Comparison of ENCODE assay signal across 11 cellular contexts in genomic region chr4:111991797-111992196, GRCh38.
DNase-seq lines count a peak whose midpoint lies in the region; ATAC-seq, FAIRE-seq and TF ChIP-seq lines count a peak whose summit lies in the region.
"Had no signal": no experiment of that assay in that cellular context is flagged by ENCODE, and none has a peak within 500 bp of the region (broad histone marks: within the 10 kb centered on the region; RNA-seq: fewer than 3 reads in every experiment).

No MANE protein-coding gene starts in this region.

- no peaks in the 10 kb centered on the region for H3K36me3 Mint-ChIP-seq in naive thymus-derived CD8-positive, alpha-beta T cell
- H3K36me3 Mint-ChIP-seq: activated naive CD8-positive, alpha-beta T cell treated with anti-CD3 and anti-CD28 coated beads for 36 hours had no signal

- no peak for TF ChIP-seq POLR2A in H1 (IDR thresholded peaks at IDR 0.05; ENCODE audit: control extremely low read depth in 1 of 2, low read depth in 2 of 2, low read length in 2 of 2)

- DNase-seq in LHCN-M2 (ENCODE audit: low read depth): peak; percentile 64
- no peak for DNase-seq in H1 (ENCODE audit: low read depth in 1 of 2, low spot score in 2 of 2)
- no peak for DNase-seq in sciatic nerve (ENCODE audit: low spot score)
- DNase-seq in naive thymus-derived CD8-positive, alpha-beta T cell: no peak
- DNase-seq in NCI-H2171 (lab: John Stamatoyannopoulos, UW): no peak
- DNase-seq in NCI-H1092 (lab: John Stamatoyannopoulos, UW): no peak
- DNase-seq: activated naive CD8-positive, alpha-beta T cell treated with anti-CD3 and anti-CD28 coated beads for 36 hours; SK-N-SH; stimulated activated CD4-positive, alpha-beta T cell treated with anti-CD3 and anti-CD28 coated beads, Interleukin-15, amount 100 ng/mL, for 24 hours had no signal

- TF ChIP-seq EP300 in H1 (IDR thresholded peaks at IDR 0.05; ENCODE audit: borderline replicate concordance in 1 of 2, low read depth in 2 of 2, low read length in 2 of 2): no peak

- H3K4me1 Mint-ChIP-seq in naive thymus-derived CD8-positive, alpha-beta T cell: peaks cover 0 to 8% (median 0%) of the 10 kb centered on the region in 4 donors
- H3K4me1 Mint-ChIP-seq: activated naive CD8-positive, alpha-beta T cell treated with anti-CD3 and anti-CD28 coated beads for 36 hours had no signal

- no peak overlapping the region for H3K18ac ChIP-seq in H1 (ENCODE audit: extremely low read depth, low read length)

- no peaks in the 10 kb centered on the region for H3K79me1 ChIP-seq in H1 (ENCODE audit: low read depth, low read length)

- no peak overlapping the region for H4K5ac ChIP-seq in H1 (ENCODE audit: insufficient read length, low read depth, low read length)

- H3K4ac ChIP-seq in H1 (replicated peaks; ENCODE audit: insufficient read length, low read depth, low read length): no peak overlapping the region

- no peak for TF ChIP-seq RAD21 in H1 (IDR thresholded peaks at IDR 0.05 in 1 of 2, conservative IDR thresholded peaks at IDR 0.05 in 1 of 2; ENCODE audit: low read depth in 2 of 2, low read length in 2 of 2)

- H3K23ac ChIP-seq in H1 (ENCODE audit: insufficient read length): no peak overlapping the region

- WGBS in H1 (ENCODE audit: extremely low coverage in 1 of 2, insufficient coverage in 1 of 2, insufficient read length in 1 of 2, insufficient replicate concordance in 2 of 2, low coverage in 1 of 2, low lambda C conversion rate in 2 of 2, missing lambda C conversion rate in 1 of 2), 2 experiments: 82% methylated on average over 3 of the region's 3 CpGs; no CpG with 5 or more reads in 1 of the 2 experiments

- no peak overlapping the region for H3K4me2 ChIP-seq in H1 (ENCODE audit: insufficient read depth in 1 of 2, low read depth in 2 of 2, low read length in 2 of 2)
- H3K4me2 ChIP-seq: SK-N-SH had no signal

- no peak overlapping the region for H3K9ac ChIP-seq in H1 (replicated peaks in 1 of 4; ENCODE audit: extremely low read depth in 1 of 4, low read depth in 3 of 4, low read length in 3 of 4)
- H3K9ac ChIP-seq: SK-N-SH had no signal

- 0 out of 2 replicates have a peak overlapping the region, but pooled peaks have one; percentile 40 for H2AFZ ChIP-seq in H1 (ENCODE audit: low read length)

- no peak overlapping the region for H4K91ac ChIP-seq in H1 (replicated peaks; ENCODE audit: insufficient read length, low read length)

- no peak overlapping the region for H3K27ac ChIP-seq in H1 (ENCODE audit: low read depth, low read length)

- ATAC-seq in GM18870 (IDR thresholded peaks at IDR 0.05; ENCODE audit: unreplicated experiment): peak; percentile 31
- ATAC-seq in sciatic nerve: peak; percentile 61
- ATAC-seq in naive thymus-derived CD8-positive, alpha-beta T cell: no peak
- no peak for ATAC-seq in GM21619 (IDR thresholded peaks at IDR 0.05; ENCODE audit: unreplicated experiment)

- no peak overlapping the region for H3K4me3 ChIP-seq in H1 (ENCODE audit: extremely low read depth in 1 of 4, insufficient read depth in 2 of 4, low read depth in 3 of 4, low read length in 4 of 4)

- no peak overlapping the region for H2BK15ac ChIP-seq in H1 (ENCODE audit: low read length)

- FAIRE-seq in H1 (lab: Jason Lieb, UNC): no peak

- POLR2A ChIA-PET in H1 (lab: Charles Lee; ENCODE audit: partially characterized antibody): no interaction called here
- POLR2A ChIA-PET in naive thymus-derived CD8-positive, alpha-beta T cell (lab: Charles Lee): no interaction called here

- H3K14ac ChIP-seq in H1 (ENCODE audit: insufficient read length): no peak overlapping the region

- H3K27me3 Mint-ChIP-seq in naive thymus-derived CD8-positive, alpha-beta T cell: peaks cover 12 to 17% (median 15%) of the 10 kb centered on the region in 5 donors

- TF ChIP-seq CTCF in H1 (IDR thresholded peaks at IDR 0.05; ENCODE audit: control extremely low read depth in 1 of 3, insufficient read depth in 1 of 3, low read depth in 1 of 3, low read length in 3 of 3): no peak

- no peak overlapping the region for H2BK12ac ChIP-seq in H1 (ENCODE audit: low read depth, low read length)

- no peaks in the 10 kb centered on the region for H3K9me3 Mint-ChIP-seq in naive thymus-derived CD8-positive, alpha-beta T cell
- H3K9me3 Mint-ChIP-seq: activated naive CD8-positive, alpha-beta T cell treated with anti-CD3 and anti-CD28 coated beads for 36 hours had no signal

- no peaks in the 10 kb centered on the region for H3K79me2 ChIP-seq in H1 (ENCODE audit: control insufficient read depth in 1 of 2, insufficient read depth in 2 of 2, low read length in 2 of 2)

- no peak overlapping the region for H3K4me3 Mint-ChIP-seq in naive thymus-derived CD8-positive, alpha-beta T cell
- H3K4me3 Mint-ChIP-seq: activated naive CD8-positive, alpha-beta T cell treated with anti-CD3 and anti-CD28 coated beads for 36 hours had no signal

- H3K27ac Mint-ChIP-seq in naive thymus-derived CD8-positive, alpha-beta T cell: no peak overlapping the region
- H3K27ac Mint-ChIP-seq: activated naive CD8-positive, alpha-beta T cell treated with anti-CD3 and anti-CD28 coated beads for 36 hours had no signal

- intact Hi-C loops in sciatic nerve (cut with DNase I): no loop called here

- H3K4me1 ChIP-seq in H1 (replicated peaks in 1 of 4; ENCODE audit: control insufficient read depth in 3 of 4, insufficient read depth in 4 of 4, low read length in 3 of 4): no peaks in the 10 kb centered on the region

- no peak overlapping the region for H4K8ac ChIP-seq in H1 (ENCODE audit: extremely low read depth, insufficient read depth, low read length)

- no peak overlapping the region for H3K56ac ChIP-seq in H1 (replicated peaks; ENCODE audit: insufficient read length, low read depth, low read length)

- CTCF ChIA-PET in H1 (lab: Charles Lee; ENCODE audit: partially characterized antibody): no interaction called here

- no peak overlapping the region for H2BK120ac ChIP-seq in H1 (replicated peaks; ENCODE audit: low read depth, low read length)

- H2BK5ac ChIP-seq in H1 (ENCODE audit: low read depth, low read length): no peak overlapping the region

- H2AK5ac ChIP-seq in H1 (ENCODE audit: low read depth, low read length): no peak overlapping the region

- H3K36me3 ChIP-seq in H1 (ENCODE audit: control insufficient read depth in 2 of 4, insufficient read depth in 4 of 4, low read length in 3 of 4): no peaks in the 10 kb centered on the region

- H3K27me3 ChIP-seq in H1 (replicated peaks in 1 of 4; ENCODE audit: control insufficient read depth in 3 of 4, extremely low read depth in 1 of 4, insufficient read depth in 3 of 4, low read length in 3 of 4): no peaks in the 10 kb centered on the region

- no peaks in the 10 kb centered on the region for H3K23me2 ChIP-seq in H1 (ENCODE audit: low read depth, low read length)

- H4K20me1 ChIP-seq in H1 (replicated peaks in 1 of 2; ENCODE audit: control insufficient read depth in 1 of 2, insufficient read depth in 2 of 2, low read length in 2 of 2): no peaks in the 10 kb centered on the region

- no peak overlapping the region for H2BK20ac ChIP-seq in H1 (ENCODE audit: low read length)

- H3K9me3 ChIP-seq in H1 (ENCODE audit: insufficient read depth in 2 of 2, low read depth in 1 of 2, low read length in 1 of 2): no peaks in the 10 kb centered on the region
- H3K9me3 ChIP-seq: SK-N-SH had no signal

TF ChIP-seq in H1, 55 proteins besides CTCF, POLR2A, EP300 and RAD21 (continues in another document):
- TF ChIP-seq CHD2 (IDR thresholded peaks at IDR 0.05; ENCODE audit: low read length) (no peak), NANOG (IDR thresholded peaks at IDR 0.05; ENCODE audit: insufficient read depth, low read depth, low read length, poor library complexity, severe bottlenecking) (no peak), GABPA (IDR thresholded peaks at IDR 0.05; ENCODE audit: borderline replicate concordance, insufficient read depth, low read length) (no peak), SRF (IDR thresholded peaks at IDR 0.05; ENCODE audit: low read depth, low read length) (no peak), SUZ12 (IDR thresholded peaks at IDR 0.05; ENCODE audit: low read length) (no peak), TEAD4 (IDR thresholded peaks at IDR 0.05; ENCODE audit: low read depth, low read length) (no peak), KDM4A (IDR thresholded peaks at IDR 0.05; ENCODE audit: low read depth, low read length, severe bottlenecking) (no peak)

Comparison
In these comparisons a context has a peak if more than half of its experiments do, and no peak if none do; other contexts are left out.
1. ATAC-seq: peak in GM18870 (single experiment) and sciatic nerve (single experiment); none in naive thymus-derived CD8-positive, alpha-beta T cell (0 of 2) and GM21619 (single experiment).